Comparison of ENCODE assay signal across 9 cellular contexts in the genomic region with DNA sequence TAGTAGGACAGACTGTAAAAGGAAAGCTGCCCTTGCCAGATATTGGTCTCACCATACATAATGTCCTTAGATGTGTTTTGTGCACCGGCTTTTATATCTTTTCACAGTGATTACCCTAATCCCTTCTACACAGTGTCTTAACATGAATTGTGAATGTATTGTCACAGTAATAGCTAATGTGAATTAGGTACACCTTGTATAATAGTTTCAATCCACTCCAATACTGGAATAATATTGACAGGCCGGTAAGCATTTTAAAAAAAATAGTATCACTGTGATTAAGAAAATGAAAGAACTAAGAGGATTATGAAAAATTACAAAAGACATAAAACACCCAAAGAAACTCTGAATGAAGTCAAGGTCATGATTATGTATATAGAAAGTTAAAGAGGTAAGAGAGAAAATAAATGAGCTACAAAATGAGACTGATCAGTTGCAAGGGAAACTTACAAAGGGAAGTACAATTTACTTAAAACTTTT.
"Had no signal": no experiment of that assay in that cellular context is flagged by ENCODE, and none has a peak within 500 bp of the region (broad histone marks: within the 10 kb centered on the region; RNA-seq: fewer than 3 reads in every experiment).

No MANE protein-coding gene starts in this region.

- FAIRE-seq: HTR-8/SVneo, K562 had no signal

- ATAC-seq: K562 had no signal

- H3K4me3 ChIP-seq: K562 had no signal

- H3K9ac ChIP-seq: KMS-11 had no signal

- DNase-seq: IMR-90, Karpas-422, Kasumi-1, KBM-7, KG1 had no signal

- H3K4me2 ChIP-seq: KMS-11 had no signal

- H3K27ac ChIP-seq: HL-60, KMS-11 had no signal
